ENCODE assay signal across 7 cellular contexts in genomic region chr16:27355610-27356009, GRCh38. TPM values are rescaled to one million over a fixed set of nuclear protein-coding genes. Genes with fewer than 3 reads are reported as not detected.
DNase-seq lines count a peak whose midpoint lies in the region; ATAC-seq and TF ChIP-seq lines count a peak whose summit lies in the region.

No MANE protein-coding gene starts in this region.

- in situ Hi-C loops in GM23248 (cut with MboI) = loop anchor here (25.0 kb wide), 1 partner anchor 1518 kb away; no protein-coding TSS in a partner anchor

- H3K9ac ChIP-seq in GM23248 = no peak overlapping the region

- H2AFZ ChIP-seq in GM23248 = no peak overlapping the region

- no peaks in the 10 kb centered on the region for H3K9me3 ChIP-seq in GM23248 (ENCODE audit: low read depth)
- H3K9me3 ChIP-seq in SJCRH30 (replicated peaks) = no peaks in the 10 kb centered on the region
- H3K9me3 ChIP-seq in mucosa of descending colon = no peaks in the 10 kb centered on the region

- H3K4me3 ChIP-seq in GM23248 = no peak overlapping the region
- H3K4me3 ChIP-seq in SJCRH30 = no peak overlapping the region
- H3K4me3 ChIP-seq in cardiac fibroblast (replicated peaks in 1 of 2; ENCODE audit: low read depth in 2 of 2, low read length in 2 of 2) = no peak overlapping the region
- no peak overlapping the region for H3K4me3 ChIP-seq in mucosa of descending colon

- DNase-seq in GM23248 = peak; percentile 61
- DNase-seq in SJCRH30 = peak; percentile 25 to 42
- peak; percentile 53 to 71 for DNase-seq in cardiac fibroblast (ENCODE audit: low read depth in 2 of 2)
- DNase-seq in mucosa of descending colon = peak; percentile 53 to 65 (median 63)
- no peak for DNase-seq in NCI-H187 treated with DMSO at 0.1 percent for 48 hours (lab: John Stamatoyannopoulos, UW)
- no peak for DNase-seq in COLO829 (ENCODE audit: low spot score)
- no peak for DNase-seq in NCI-H2029 treated with DMSO at 0.1 percent for 48 hours (lab: John Stamatoyannopoulos, UW)

- no peaks in the 10 kb centered on the region for H3F3A ChIP-seq in GM23248 (ENCODE audit: insufficient read depth)

- TF ChIP-seq CTCF in cardiac fibroblast (IDR thresholded peaks at IDR 0.05; ENCODE audit: low read depth, low read length) (peak; percentile 66), mucosa of descending colon (IDR thresholded peaks at IDR 0.05) (no peak)

- no peaks in the 10 kb centered on the region for H3K79me2 ChIP-seq in GM23248 (ENCODE audit: insufficient read depth)

- no peak overlapping the region for H3K4me2 ChIP-seq in GM23248 (ENCODE audit: unreplicated experiment)

- no peaks in the 10 kb centered on the region for H3K9me2 ChIP-seq in GM23248 (ENCODE audit: insufficient read depth)

- 89 to 94% methylated on average over 12 of the region's 12 CpGs for WGBS in GM23248 (ENCODE audit: low coverage in 1 of 2, low lambda C conversion rate in 2 of 2, missing lambda C conversion rate in 2 of 2), 2 experiments

- intact Hi-C loops in mucosa of descending colon (cut with DNase I, micrococcal nuclease) = no loop called here

- no peaks in the 10 kb centered on the region for H4K20me1 ChIP-seq in GM23248 (ENCODE audit: insufficient read depth)

- H3K36me3 ChIP-seq in GM23248 (ENCODE audit: low read depth) (peaks cover 34% of the 10 kb centered on the region), SJCRH30 (peaks cover 84% of the 10 kb centered on the region), mucosa of descending colon (ENCODE audit: low read depth) (no peaks in the 10 kb centered on the region)

- H3K27ac ChIP-seq in GM23248 = no peak overlapping the region
- H3K27ac ChIP-seq in SJCRH30 = no peak overlapping the region

- H3K27me3 ChIP-seq in GM23248 (replicated peaks; ENCODE audit: insufficient read depth) = no peaks in the 10 kb centered on the region
- no peaks in the 10 kb centered on the region for H3K27me3 ChIP-seq in SJCRH30

- H3K4me1 ChIP-seq in GM23248 (ENCODE audit: insufficient read depth) = no peaks in the 10 kb centered on the region
- H3K4me1 ChIP-seq in SJCRH30 = no peaks in the 10 kb centered on the region
- no peaks in the 10 kb centered on the region for H3K4me1 ChIP-seq in mucosa of descending colon (ENCODE audit: low read depth)

- peak; percentile 76 for ATAC-seq in mucosa of descending colon

RNA-seq across cellular contexts. Expression of gene IL4R, which starts 41.8 kb away (rescaled TPM):
- 17.7 and 18.5 TPM in 2 replicates for total RNA-seq in GM23248 (2014; rRNA removed; shearing (Covaris generic))
- polyA plus RNA-seq in GM23248 (2016; fragmentation: Nextera tagmentation; extraction: Ambion mirVana) = 11.3 and 11.7 TPM in 2 replicates
- total RNA-seq in SJCRH30 (2014; rRNA removed; shearing (Covaris generic)) = 71.0 and 75.1 TPM in 2 replicates
- total RNA-seq in mucosa of descending colon = 100 to 1,000 TPM; 131 to 207 (median 164) TPM

RNA-seq across cellular contexts. Expression of gene IL21R, which starts 46.4 kb away (rescaled TPM):
- total RNA-seq in GM23248 (2014; rRNA removed; shearing (Covaris generic)) = 0.76 and 1.5 TPM in 2 replicates
- 0.90 and 1.2 TPM in 2 replicates for polyA plus RNA-seq in GM23248 (2016; fragmentation: Nextera tagmentation; extraction: Ambion mirVana)
- total RNA-seq in SJCRH30 (2014; rRNA removed; shearing (Covaris generic)) = 3.8 and 4.6 TPM in 2 replicates
- total RNA-seq in mucosa of descending colon = 1 to 10 TPM in 2 of 3 donors, under 1 TPM in 1; 0.47 to 1.4 (median 1.0) TPM

Comparison
In these comparisons a context has a peak if more than half of its experiments do, and no peak if none do; other contexts are left out.
1. DNase-seq: peak in GM23248 (single experiment), SJCRH30 (2 of 2), cardiac fibroblast (2 of 2) and mucosa of descending colon (3 of 3); none in NCI-H187 treated with DMSO at 0.1 percent for 48 hours (single experiment), COLO829 (single experiment) and NCI-H2029 treated with DMSO at 0.1 percent for 48 hours (single experiment).